ENCODE assay signal across 15 cellular contexts in genomic region chr3:26625187-26625586, GRCh38. TPM values are rescaled to one million over a fixed set of nuclear protein-coding genes. Genes with fewer than 3 reads are reported as not detected.
"Had no signal": no experiment of that assay in that cellular context is flagged by ENCODE, and none has a peak within 500 bp of the region (broad histone marks: within the 10 kb centered on the region; RNA-seq: fewer than 3 reads in every experiment).

No MANE protein-coding gene starts in this region.

- H3K27me3 ChIP-seq: thyroid gland, vagina had no signal

- H3K9me3 ChIP-seq: gastrocnemius medialis, left lung, right atrium auricular region, thyroid gland, vagina had no signal

- H3K4me3 ChIP-seq: gastrocnemius medialis, left lung, right atrium auricular region, thyroid gland, vagina had no signal

- H3K27ac Mint-ChIP-seq: activated CD4-positive, alpha-beta memory T cell treated with anti-CD3 and anti-CD28 coated beads, Interleukin-2, amount 10 ng/mL, durations not matched to agents 7 days and 5 days; activated naive CD8-positive, alpha-beta T cell treated with anti-CD3 and anti-CD28 coated beads, Interleukin-2, amount 10 ng/mL, durations not matched to agents 7 days and 5 days had no signal

- ATAC-seq: gastrocnemius medialis, left lung had no signal

- H3K36me3 Mint-ChIP-seq: activated naive CD8-positive, alpha-beta T cell treated with anti-CD3 and anti-CD28 coated beads, Interleukin-2, amount 10 ng/mL, durations not matched to agents 7 days and 5 days had no signal

- DNase-seq: activated CD4-positive, alpha-beta memory T cell treated with anti-CD3 and anti-CD28 coated beads, Interleukin-2, amount 10 ng/mL, durations not matched to agents 7 days and 5 days; activated gamma-delta T cell treated with Interleukin-2 at 50 U/mL for 16 hours; activated naive CD8-positive, alpha-beta T cell treated with anti-CD3 and anti-CD28 coated beads, Interleukin-2, amount 10 ng/mL, durations not matched to agents 7 days and 5 days; activated T-cell treated with anti-CD3 and anti-CD28 coated beads, Interleukin-2, amount 50 U/mL, for 48 hours; aorta; effector CD4-positive, alpha-beta T cell; gastrocnemius medialis; hippocampal formation; mesenchymal stem cell; small intestine; thyroid gland had no signal

- H3K9me3 Mint-ChIP-seq: activated CD4-positive, alpha-beta memory T cell treated with anti-CD3 and anti-CD28 coated beads, Interleukin-2, amount 10 ng/mL, durations not matched to agents 7 days and 5 days; activated naive CD8-positive, alpha-beta T cell treated with anti-CD3 and anti-CD28 coated beads, Interleukin-2, amount 10 ng/mL, durations not matched to agents 7 days and 5 days had no signal

- H3K27ac ChIP-seq: epithelial cell of prostate, gastrocnemius medialis, left lung, right atrium auricular region, thyroid gland, vagina had no signal

- H3K36me3 ChIP-seq: gastrocnemius medialis, left lung, right atrium auricular region, thyroid gland, vagina had no signal

- H3K4me3 Mint-ChIP-seq: activated CD4-positive, alpha-beta memory T cell treated with anti-CD3 and anti-CD28 coated beads, Interleukin-2, amount 10 ng/mL, durations not matched to agents 7 days and 5 days; activated naive CD8-positive, alpha-beta T cell treated with anti-CD3 and anti-CD28 coated beads, Interleukin-2, amount 10 ng/mL, durations not matched to agents 7 days and 5 days had no signal

RNA-seq across cellular contexts. Expression of gene LRRC3B, which starts 2.6 kb away (rescaled TPM):
- total RNA-seq: activated CD4-positive, alpha-beta memory T cell treated with anti-CD3 and anti-CD28 coated beads, Interleukin-2, amount 10 ng/mL, durations not matched to agents 7 days and 5 days; activated naive CD8-positive, alpha-beta T cell treated with anti-CD3 and anti-CD28 coated beads, Interleukin-2, amount 10 ng/mL, durations not matched to agents 7 days and 5 days; left lung had no signal
- polyA plus RNA-seq: aorta had no signal
